In the genomic region with DNA sequence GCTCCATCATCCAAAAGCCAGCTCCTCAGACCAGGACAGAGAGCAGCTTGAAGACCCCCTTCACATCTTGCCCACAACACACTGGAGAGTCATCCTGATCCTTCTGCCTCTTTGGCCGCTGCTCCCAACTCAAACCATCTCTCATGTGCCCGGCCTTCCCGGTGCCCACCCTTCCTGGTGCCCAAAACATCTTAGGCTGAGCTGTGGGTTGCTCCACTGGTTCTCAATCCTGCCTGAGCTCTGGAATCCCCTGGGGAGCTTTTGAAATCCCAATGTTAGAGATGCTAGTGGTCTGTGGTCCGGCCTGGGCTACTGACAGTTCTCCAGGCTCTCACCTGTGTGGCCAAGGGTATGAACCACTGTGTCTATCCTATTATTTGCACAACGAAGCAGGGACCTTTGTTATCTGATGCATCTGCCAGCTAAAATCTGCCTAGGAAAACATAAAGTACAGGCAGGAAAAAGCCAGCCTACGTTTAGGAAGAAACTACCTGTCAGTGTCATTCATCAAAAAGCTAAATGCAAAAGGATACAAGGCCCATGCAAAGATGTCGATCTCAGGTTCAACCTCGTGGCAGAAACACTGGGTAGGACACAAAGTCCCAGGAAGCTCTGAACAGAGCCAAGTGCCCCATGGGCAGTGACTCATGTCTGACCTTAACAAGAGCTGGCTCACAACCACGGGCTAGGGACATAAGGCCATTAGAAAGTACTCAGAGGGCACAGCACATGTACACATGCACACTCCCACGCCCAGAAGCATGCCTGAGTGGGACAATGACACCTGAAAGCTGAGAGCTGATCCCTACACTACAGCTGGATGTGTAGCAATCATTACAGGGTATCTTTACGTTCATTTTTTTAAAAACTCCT, we compare ENCODE assay signal across 8 cellular contexts. TPM values are rescaled to one million over a fixed set of nuclear protein-coding genes. Genes with fewer than 3 reads are reported as not detected.
DNase-seq lines count a peak whose midpoint lies in the region; ATAC-seq and TF ChIP-seq lines count a peak whose summit lies in the region.

No MANE protein-coding gene starts in this region.

- H3K9ac ChIP-seq in MM.1S (ENCODE audit: low read length) (no peak overlapping the region), endodermal cell (ENCODE audit: extremely low read depth, low read length, poor library complexity, severe bottlenecking) (no peak overlapping the region)

- intact Hi-C loops in left ventricle myocardium superior (cut with micrococcal nuclease): no loop called here
- intact Hi-C loops in sciatic nerve (cut with DNase I): no loop called here

- no peaks in the 10 kb centered on the region for H4K20me1 ChIP-seq in MM.1S (ENCODE audit: insufficient read depth, low read length)

- ATAC-seq in activated T-helper 17 cell treated with anti-CD3 and anti-CD28 coated beads, Interleukin-2, amount 50 U/mL, for 72 hours (replicated peaks): peak; percentile 63
- peak; percentile 88 for ATAC-seq in left ventricle myocardium superior
- no peak for ATAC-seq in stimulated activated naive CD8-positive, alpha-beta T cell treated with anti-CD3 and anti-CD28 coated beads, Interleukin-15, amount 100 ng/mL, for 72 hours
- ATAC-seq in sciatic nerve: no peak

- WGBS in endodermal cell (ENCODE audit: insufficient coverage in 1 of 2, insufficient read length in 1 of 2), 2 experiments: 91 to 93% methylated on average over 11 of the region's 11 CpGs

- H3K4me3 Mint-ChIP-seq in activated T-helper 17 cell treated with anti-CD3 and anti-CD28 coated beads, Interleukin-2, amount 50 U/mL, for 72 hours: no peak overlapping the region
- H3K4me3 Mint-ChIP-seq in stimulated activated naive CD8-positive, alpha-beta T cell treated with anti-CD3 and anti-CD28 coated beads, Interleukin-15, amount 100 ng/mL, for 72 hours: no peak overlapping the region
- no peak overlapping the region for H3K4me3 Mint-ChIP-seq in endodermal cell

- H3K4me1 ChIP-seq in MM.1S (ENCODE audit: low read length) (no peaks in the 10 kb centered on the region), endodermal cell (ENCODE audit: control insufficient read depth, insufficient read depth, low read length) (no peaks in the 10 kb centered on the region)

- H3K27me3 Mint-ChIP-seq in activated T-helper 17 cell treated with anti-CD3 and anti-CD28 coated beads, Interleukin-2, amount 50 U/mL, for 72 hours: peaks cover 12% of the 10 kb centered on the region
- H3K27me3 Mint-ChIP-seq in stimulated activated naive CD8-positive, alpha-beta T cell treated with anti-CD3 and anti-CD28 coated beads, Interleukin-15, amount 100 ng/mL, for 72 hours: no peaks in the 10 kb centered on the region
- no peaks in the 10 kb centered on the region for H3K27me3 Mint-ChIP-seq in endodermal cell (ENCODE audit: insufficient read depth)

- no peaks in the 10 kb centered on the region for H3K9me3 Mint-ChIP-seq in activated T-helper 17 cell treated with anti-CD3 and anti-CD28 coated beads, Interleukin-2, amount 50 U/mL, for 72 hours
- no peaks in the 10 kb centered on the region for H3K9me3 Mint-ChIP-seq in stimulated activated naive CD8-positive, alpha-beta T cell treated with anti-CD3 and anti-CD28 coated beads, Interleukin-15, amount 100 ng/mL, for 72 hours
- no peaks in the 10 kb centered on the region for H3K9me3 Mint-ChIP-seq in endodermal cell

- no peaks in the 10 kb centered on the region for H3K36me3 ChIP-seq in MM.1S (replicated peaks; ENCODE audit: insufficient read depth, low read length)
- H3K36me3 ChIP-seq in endodermal cell (ENCODE audit: control insufficient read depth, insufficient read depth, low read length): no peaks in the 10 kb centered on the region

- H3F3A ChIP-seq in MM.1S (ENCODE audit: insufficient read depth, low read length): no peaks in the 10 kb centered on the region

- no peaks in the 10 kb centered on the region for H3K27me3 ChIP-seq in MM.1S (replicated peaks; ENCODE audit: insufficient read depth, low read length)
- no peaks in the 10 kb centered on the region for H3K27me3 ChIP-seq in endodermal cell (ENCODE audit: control insufficient read depth, insufficient read depth, low read length, poor library complexity, severe bottlenecking)

- H3K27ac Mint-ChIP-seq in activated T-helper 17 cell treated with anti-CD3 and anti-CD28 coated beads, Interleukin-2, amount 50 U/mL, for 72 hours: no peak overlapping the region
- H3K27ac Mint-ChIP-seq in stimulated activated naive CD8-positive, alpha-beta T cell treated with anti-CD3 and anti-CD28 coated beads, Interleukin-15, amount 100 ng/mL, for 72 hours: peak overlapping the region; percentile 17
- no peak overlapping the region for H3K27ac Mint-ChIP-seq in endodermal cell

- in situ Hi-C loops in GM13977 (cut with MboI; ENCODE audit: low pct_unique_long_range_greater_than_20kb, low sequenced_read_pairs, unreplicated experiment): no loop called here

- H3K27ac ChIP-seq in MM.1S (ENCODE audit: low read length) (no peak overlapping the region), endodermal cell (ENCODE audit: low read depth, low read length) (no peak overlapping the region)

- H3K4me3 ChIP-seq in MM.1S (ENCODE audit: low read length): no peak overlapping the region
- no peak overlapping the region for H3K4me3 ChIP-seq in endodermal cell (ENCODE audit: low read length)

- TF ChIP-seq CTCF in MM.1S (IDR thresholded peaks at IDR 0.05; ENCODE audit: low read length): no peak
- TF ChIP-seq CTCF in GM13977 (IDR thresholded peaks at IDR 0.05; ENCODE audit: extremely low read depth, insufficient read depth, missing control alignments): no peak
- no peak for TF ChIP-seq CTCF in endodermal cell (conservative IDR thresholded peaks at IDR 0.05)

- H3K4me2 ChIP-seq in MM.1S (ENCODE audit: low read depth, low read length): no peak overlapping the region

- H3K79me2 ChIP-seq in MM.1S (ENCODE audit: low read length): no peaks in the 10 kb centered on the region

- no peaks in the 10 kb centered on the region for H3K9me2 ChIP-seq in MM.1S (replicated peaks; ENCODE audit: insufficient read depth, low read length)

- H3K4me1 Mint-ChIP-seq in activated T-helper 17 cell treated with anti-CD3 and anti-CD28 coated beads, Interleukin-2, amount 50 U/mL, for 72 hours: no peaks in the 10 kb centered on the region
- H3K4me1 Mint-ChIP-seq in stimulated activated naive CD8-positive, alpha-beta T cell treated with anti-CD3 and anti-CD28 coated beads, Interleukin-15, amount 100 ng/mL, for 72 hours: peaks cover 8% of the 10 kb centered on the region
- peaks cover 5% of the 10 kb centered on the region for H3K4me1 Mint-ChIP-seq in endodermal cell

- no peaks in the 10 kb centered on the region for H3K36me3 Mint-ChIP-seq in activated T-helper 17 cell treated with anti-CD3 and anti-CD28 coated beads, Interleukin-2, amount 50 U/mL, for 72 hours (ENCODE audit: low read depth)
- no peaks in the 10 kb centered on the region for H3K36me3 Mint-ChIP-seq in endodermal cell (ENCODE audit: low read depth)

- DNase-seq in HT-29 (ENCODE audit: low spot score): peak; percentile 89
- peak; percentile 82 for DNase-seq in left ventricle myocardium superior
- no peak for DNase-seq in stimulated activated naive CD8-positive, alpha-beta T cell treated with anti-CD3 and anti-CD28 coated beads, Interleukin-15, amount 100 ng/mL, for 72 hours
- DNase-seq in MM.1S: no peak
- DNase-seq in GM13977 (ENCODE audit: low spot score): no peak
- no peak for DNase-seq in endodermal cell
- DNase-seq in sciatic nerve (ENCODE audit: low spot score): no peak

- H2AFZ ChIP-seq in MM.1S (ENCODE audit: low read length): no peak overlapping the region

- H3K9me3 ChIP-seq in MM.1S (replicated peaks; ENCODE audit: insufficient read depth, low read length) (no peaks in the 10 kb centered on the region), endodermal cell (ENCODE audit: control insufficient read depth, low read length) (no peaks in the 10 kb centered on the region)

RNA-seq across cellular contexts. Expression of a gene that starts 30.8 kb away (rescaled TPM):
- 30.3 and 33.4 TPM in 2 replicates for total RNA-seq in HT-29 (2014; rRNA removed; shearing (Covaris generic))
- total RNA-seq in activated T-helper 17 cell treated with anti-CD3 and anti-CD28 coated beads, Interleukin-2, amount 50 U/mL, for 72 hours: under 1 TPM; 0.45 to 0.95 TPM
- total RNA-seq in left ventricle myocardium superior (47.8 TPM), endodermal cell (10 to 100 TPM; 14.4 to 14.5 TPM), sciatic nerve (20.1 TPM)
- polyA plus RNA-seq in endodermal cell (2013, experiment 1 of 2): 2.7 TPM
- polyA plus RNA-seq in endodermal cell (2013, experiment 2 of 2): 2.7 TPM

Comparison
In these comparisons a context has a peak if more than half of its experiments do, and no peak if none do; other contexts are left out.
1. DNase-seq: peak in HT-29 (single experiment) and left ventricle myocardium superior (single experiment); none in stimulated activated naive CD8-positive, alpha-beta T cell treated with anti-CD3 and anti-CD28 coated beads, Interleukin-15, amount 100 ng/mL, for 72 hours (0 of 2), MM.1S (single experiment), GM13977 (single experiment), endodermal cell (single experiment) and sciatic nerve (single experiment).
2. ATAC-seq: peak in activated T-helper 17 cell treated with anti-CD3 and anti-CD28 coated beads, Interleukin-2, amount 50 U/mL, for 72 hours (single experiment) and left ventricle myocardium superior (single experiment); none in stimulated activated naive CD8-positive, alpha-beta T cell treated with anti-CD3 and anti-CD28 coated beads, Interleukin-15, amount 100 ng/mL, for 72 hours (single experiment) and sciatic nerve (single experiment).
3. H3K27ac Mint-ChIP-seq: peak in stimulated activated naive CD8-positive, alpha-beta T cell treated with anti-CD3 and anti-CD28 coated beads, Interleukin-15, amount 100 ng/mL, for 72 hours (2 of 2); none in activated T-helper 17 cell treated with anti-CD3 and anti-CD28 coated beads, Interleukin-2, amount 50 U/mL, for 72 hours (single experiment) and endodermal cell (single experiment).
4. RNA of a gene that starts 30.8 kb away (total RNA-seq): 47.8 TPM in left ventricle myocardium superior (single experiment), 30.3 to 33.4 TPM in HT-29, 20.1 TPM in sciatic nerve (single experiment) and 14.4 to 14.5 TPM in endodermal cell; 0.45 to 0.95 TPM in activated T-helper 17 cell treated with anti-CD3 and anti-CD28 coated beads, Interleukin-2, amount 50 U/mL, for 72 hours; every median in the first group is over 4 times any median in the second.